10 cellular contexts compared by ENCODE assay signal in genomic region chr4:152605641-152606304, GRCh38.
A peak's percentile ranks its signal among the peaks of the same experiment; 100 is the strongest.
DNase-seq lines count a peak whose midpoint lies in the region; ATAC-seq and TF ChIP-seq lines count a peak whose summit lies in the region.
"Had no signal": no experiment of that assay in that cellular context is flagged by ENCODE, and none has a peak within 500 bp of the region (broad histone marks: within the 10 kb centered on the region; RNA-seq: fewer than 3 reads in every experiment).

No MANE protein-coding gene starts in this region.

- TF ChIP-seq CTCF in fibroblast of pulmonary artery (IDR thresholded peaks at IDR 0.05; ENCODE audit: low read length, missing control alignments): no peak
- no peak for TF ChIP-seq CTCF in activated CD8-positive, alpha-beta T cell treated with anti-CD3 and anti-CD28 coated beads for 36 hours (IDR thresholded peaks at IDR 0.05)

- H3K4me3 ChIP-seq in fibroblast of pulmonary artery (replicated peaks; ENCODE audit: low read depth, low read length): no peak overlapping the region
- H3K4me3 ChIP-seq: vagina had no signal

- H3K27me3 Mint-ChIP-seq in activated CD8-positive, alpha-beta T cell treated with anti-CD3 and anti-CD28 coated beads, Interleukin-2, amount 10 ng/mL, durations not matched to agents 7 days and 5 days (ENCODE audit: low read depth): peaks cover 11% of the 10 kb centered on the region
- no peaks in the 10 kb centered on the region for H3K27me3 Mint-ChIP-seq in activated T-cell treated with anti-CD3 and anti-CD28 coated beads, Interleukin-2, amount 50 U/mL, for 72 hours (ENCODE audit: low read depth)
- no peaks in the 10 kb centered on the region for H3K27me3 Mint-ChIP-seq in activated CD8-positive, alpha-beta T cell treated with anti-CD3 and anti-CD28 coated beads for 36 hours

- no peaks in the 10 kb centered on the region for H3K36me3 Mint-ChIP-seq in activated CD8-positive, alpha-beta T cell treated with anti-CD3 and anti-CD28 coated beads, Interleukin-2, amount 10 ng/mL, durations not matched to agents 7 days and 5 days (ENCODE audit: low read depth)
- no peaks in the 10 kb centered on the region for H3K36me3 Mint-ChIP-seq in activated T-cell treated with anti-CD3 and anti-CD28 coated beads, Interleukin-2, amount 50 U/mL, for 72 hours (ENCODE audit: insufficient read depth in 2 of 2)
- H3K36me3 Mint-ChIP-seq in activated CD8-positive, alpha-beta T cell treated with anti-CD3 and anti-CD28 coated beads for 36 hours (ENCODE audit: low read depth): no peaks in the 10 kb centered on the region

- ATAC-seq in HG03442 (IDR thresholded peaks at IDR 0.05; ENCODE audit: unreplicated experiment): no peak
- ATAC-seq in activated CD8-positive, alpha-beta T cell treated with anti-CD3 and anti-CD28 coated beads, Interleukin-2, amount 10 ng/mL, durations not matched to agents 7 days and 5 days: no peak
- ATAC-seq in activated T-cell treated with anti-CD3 and anti-CD28 coated beads, Interleukin-2, amount 50 U/mL, for 72 hours (replicated peaks in 1 of 2): no peak
- ATAC-seq in activated CD8-positive, alpha-beta T cell treated with anti-CD3 and anti-CD28 coated beads for 36 hours: no peak

- DNase-seq in GM04503 (ENCODE audit: low read depth) (peak; percentile 61), RKO (ENCODE audit: low spot score) (peak; percentile 16), fibroblast of pulmonary artery (ENCODE audit: low read depth) (peak; percentile 51), pons (ENCODE audit: low spot score) (peak; percentile 17)
- DNase-seq in activated CD8-positive, alpha-beta T cell treated with anti-CD3 and anti-CD28 coated beads, Interleukin-2, amount 10 ng/mL, durations not matched to agents 7 days and 5 days: no peak
- DNase-seq in activated T-cell treated with anti-CD3 and anti-CD28 coated beads, Interleukin-2, amount 50 U/mL, for 72 hours: no peak
- DNase-seq in activated CD8-positive, alpha-beta T cell treated with anti-CD3 and anti-CD28 coated beads for 36 hours: no peak
- DNase-seq: stimulated activated CD4-positive, alpha-beta T cell treated with anti-CD3 and anti-CD28 coated beads, Interleukin-4, amount 100 ng/mL, for 4 hours had no signal

- H3K9me3 Mint-ChIP-seq in activated CD8-positive, alpha-beta T cell treated with anti-CD3 and anti-CD28 coated beads, Interleukin-2, amount 10 ng/mL, durations not matched to agents 7 days and 5 days (ENCODE audit: insufficient read depth): no peaks in the 10 kb centered on the region
- no peaks in the 10 kb centered on the region for H3K9me3 Mint-ChIP-seq in activated T-cell treated with anti-CD3 and anti-CD28 coated beads, Interleukin-2, amount 50 U/mL, for 72 hours
- no peaks in the 10 kb centered on the region for H3K9me3 Mint-ChIP-seq in activated CD8-positive, alpha-beta T cell treated with anti-CD3 and anti-CD28 coated beads for 36 hours

- POLR2A ChIA-PET in activated CD8-positive, alpha-beta T cell treated with anti-CD3 and anti-CD28 coated beads, Interleukin-2, amount 10 ng/mL, durations not matched to agents 7 days and 5 days (lab: Charles Lee): interaction anchor here (0.7 kb wide), 1 partner anchor 1089 kb away, joined by 6 read pairs; no protein-coding TSS in a partner anchor
- POLR2A ChIA-PET in activated CD8-positive, alpha-beta T cell treated with anti-CD3 and anti-CD28 coated beads for 36 hours (lab: Charles Lee): interaction anchor here (0.7 kb wide), 2 partner anchors 16 to 97 kb away, joined by 3 to 4 read pairs; no protein-coding TSS in a partner anchor

- no peak overlapping the region for H3K27ac Mint-ChIP-seq in activated CD8-positive, alpha-beta T cell treated with anti-CD3 and anti-CD28 coated beads, Interleukin-2, amount 10 ng/mL, durations not matched to agents 7 days and 5 days
- no peak overlapping the region for H3K27ac Mint-ChIP-seq in activated T-cell treated with anti-CD3 and anti-CD28 coated beads, Interleukin-2, amount 50 U/mL, for 72 hours
- no peak overlapping the region for H3K27ac Mint-ChIP-seq in activated CD8-positive, alpha-beta T cell treated with anti-CD3 and anti-CD28 coated beads for 36 hours

- peaks cover 2% of the 10 kb centered on the region for H3K4me1 Mint-ChIP-seq in activated CD8-positive, alpha-beta T cell treated with anti-CD3 and anti-CD28 coated beads, Interleukin-2, amount 10 ng/mL, durations not matched to agents 7 days and 5 days (ENCODE audit: low read depth)
- H3K4me1 Mint-ChIP-seq in activated T-cell treated with anti-CD3 and anti-CD28 coated beads, Interleukin-2, amount 50 U/mL, for 72 hours (ENCODE audit: low read depth): no peaks in the 10 kb centered on the region
- H3K4me1 Mint-ChIP-seq in activated CD8-positive, alpha-beta T cell treated with anti-CD3 and anti-CD28 coated beads for 36 hours (ENCODE audit: low read depth): no peaks in the 10 kb centered on the region

- no peak overlapping the region for H3K4me3 Mint-ChIP-seq in activated CD8-positive, alpha-beta T cell treated with anti-CD3 and anti-CD28 coated beads, Interleukin-2, amount 10 ng/mL, durations not matched to agents 7 days and 5 days
- no peak overlapping the region for H3K4me3 Mint-ChIP-seq in activated T-cell treated with anti-CD3 and anti-CD28 coated beads, Interleukin-2, amount 50 U/mL, for 72 hours
- no peak overlapping the region for H3K4me3 Mint-ChIP-seq in activated CD8-positive, alpha-beta T cell treated with anti-CD3 and anti-CD28 coated beads for 36 hours

- CTCF ChIA-PET in activated CD8-positive, alpha-beta T cell treated with anti-CD3 and anti-CD28 coated beads, Interleukin-2, amount 10 ng/mL, durations not matched to agents 7 days and 5 days (lab: Charles Lee): interaction anchor here (1.2 kb wide), 1 partner anchor 197 kb away, joined by 4 read pairs; no protein-coding TSS in a partner anchor
- CTCF ChIA-PET in activated CD8-positive, alpha-beta T cell treated with anti-CD3 and anti-CD28 coated beads for 36 hours (lab: Charles Lee): no interaction called here

- intact Hi-C loops in activated CD8-positive, alpha-beta T cell treated with anti-CD3 and anti-CD28 coated beads for 36 hours (cut with micrococcal nuclease): no loop called here

Comparison
In these comparisons a context has a peak if more than half of its experiments do, and no peak if none do; other contexts are left out.
1. DNase-seq: peak in GM04503 (single experiment), RKO (single experiment), fibroblast of pulmonary artery (single experiment) and pons (single experiment); none in activated CD8-positive, alpha-beta T cell treated with anti-CD3 and anti-CD28 coated beads, Interleukin-2, amount 10 ng/mL, durations not matched to agents 7 days and 5 days (single experiment), activated T-cell treated with anti-CD3 and anti-CD28 coated beads, Interleukin-2, amount 50 U/mL, for 72 hours (0 of 2) and activated CD8-positive, alpha-beta T cell treated with anti-CD3 and anti-CD28 coated beads for 36 hours (single experiment).